ENCODE assay signal across 22 cellular contexts in genomic region chr7:124779620-124780019, GRCh38. TPM values are rescaled to one million over a fixed set of nuclear protein-coding genes. Genes with fewer than 3 reads are reported as not detected.
DNase-seq lines count a peak whose midpoint lies in the region; ATAC-seq and FAIRE-seq lines count a peak whose summit lies in the region.
"Had no signal": no experiment of that assay in that cellular context is flagged by ENCODE, and none has a peak within 500 bp of the region (broad histone marks: within the 10 kb centered on the region; RNA-seq: fewer than 3 reads in every experiment).

No MANE protein-coding gene starts in this region.

- H3K27ac Mint-ChIP-seq in activated T-cell treated with anti-CD3 and anti-CD28 coated beads, Interleukin-2, amount 50 U/mL, for 72 hours: no peak overlapping the region
- H3K27ac Mint-ChIP-seq: CD14-positive monocyte; CD4-positive, alpha-beta memory T cell; CD4-positive, CD25-positive, alpha-beta regulatory T cell; CD8-positive, alpha-beta memory T cell had no signal

- ATAC-seq in GM18867 (IDR thresholded peaks at IDR 0.05; ENCODE audit: unreplicated experiment) (peak; percentile 78), GM21717 (IDR thresholded peaks at IDR 0.05; ENCODE audit: unreplicated experiment) (peak; percentile 56), HG02588 (IDR thresholded peaks at IDR 0.05; ENCODE audit: unreplicated experiment) (no peak)
- ATAC-seq in activated T-cell treated with anti-CD3 and anti-CD28 coated beads, Interleukin-2, amount 50 U/mL, for 72 hours (replicated peaks in 1 of 2): no peak

- FAIRE-seq in islet of Langerhans (lab: Jason Lieb, UNC): peak; percentile 36
- FAIRE-seq: A204.1, G401.6, GM12892, GM18507 had no signal

- no peaks in the 10 kb centered on the region for H3K36me3 Mint-ChIP-seq in activated T-cell treated with anti-CD3 and anti-CD28 coated beads, Interleukin-2, amount 50 U/mL, for 72 hours (ENCODE audit: insufficient read depth in 2 of 2)
- H3K36me3 Mint-ChIP-seq: CD14-positive monocyte; CD4-positive, alpha-beta memory T cell; CD4-positive, CD25-positive, alpha-beta regulatory T cell; CD8-positive, alpha-beta memory T cell had no signal

- no peaks in the 10 kb centered on the region for H3K4me1 Mint-ChIP-seq in activated T-cell treated with anti-CD3 and anti-CD28 coated beads, Interleukin-2, amount 50 U/mL, for 72 hours (ENCODE audit: low read depth)
- H3K4me1 Mint-ChIP-seq: CD14-positive monocyte; CD4-positive, alpha-beta memory T cell; CD4-positive, CD25-positive, alpha-beta regulatory T cell; CD8-positive, alpha-beta memory T cell had no signal

- no peak overlapping the region for H3K4me3 Mint-ChIP-seq in activated T-cell treated with anti-CD3 and anti-CD28 coated beads, Interleukin-2, amount 50 U/mL, for 72 hours
- H3K4me3 Mint-ChIP-seq: CD14-positive monocyte; CD4-positive, alpha-beta memory T cell; CD4-positive, CD25-positive, alpha-beta regulatory T cell; CD8-positive, alpha-beta memory T cell had no signal

- H3K27me3 Mint-ChIP-seq in activated T-cell treated with anti-CD3 and anti-CD28 coated beads, Interleukin-2, amount 50 U/mL, for 72 hours (ENCODE audit: low read depth): peaks cover 5% of the 10 kb centered on the region
- H3K27me3 Mint-ChIP-seq: CD4-positive, CD25-positive, alpha-beta regulatory T cell had no signal

- H3K9me3 Mint-ChIP-seq in activated T-cell treated with anti-CD3 and anti-CD28 coated beads, Interleukin-2, amount 50 U/mL, for 72 hours: no peaks in the 10 kb centered on the region
- H3K9me3 Mint-ChIP-seq: CD14-positive monocyte; CD8-positive, alpha-beta memory T cell had no signal

- DNase-seq in NCI-H526 treated with DMSO at 0.1 percent for 48 hours (lab: John Stamatoyannopoulos, UW) (no peak), DMS79 treated with DMSO at 0.1 percent for 48 hours (lab: John Stamatoyannopoulos, UW) (no peak)
- DNase-seq in activated T-cell treated with anti-CD3 and anti-CD28 coated beads, Interleukin-2, amount 50 U/mL, for 72 hours: no peak
- DNase-seq: 8988T; ACHN; BE2C; C1 segment of cervical spinal cord; CD4-positive, alpha-beta memory T cell; CD4-positive, CD25-positive, alpha-beta regulatory T cell; CD8-positive, alpha-beta memory T cell; DMS 273 treated with DMSO at 0.1 percent for 48 hours; DMS79; GF-D8 had no signal

RNA-seq across cellular contexts. Expression of gene GPR37, which starts 14.0 kb away (rescaled TPM):
- not detected for total RNA-seq in activated T-cell treated with anti-CD3 and anti-CD28 coated beads, Interleukin-2, amount 50 U/mL, for 72 hours
- total RNA-seq: CD4-positive, alpha-beta memory T cell; CD4-positive, CD25-positive, alpha-beta regulatory T cell; CD8-positive, alpha-beta memory T cell had no signal

Comparison
In these comparisons a context has a peak if more than half of its experiments do, and no peak if none do; other contexts are left out.
1. ATAC-seq: peak in GM18867 (single experiment) and GM21717 (single experiment); none in activated T-cell treated with anti-CD3 and anti-CD28 coated beads, Interleukin-2, amount 50 U/mL, for 72 hours (0 of 2) and HG02588 (single experiment).